11 cellular contexts compared by ENCODE assay signal in genomic region chr17:36933174-36934143, GRCh38.
DNase-seq lines count a peak whose midpoint lies in the region; ATAC-seq and TF ChIP-seq lines count a peak whose summit lies in the region.
"Had no signal": no experiment of that assay in that cellular context is flagged by ENCODE, and none has a peak within 500 bp of the region (broad histone marks: within the 10 kb centered on the region; RNA-seq: fewer than 3 reads in every experiment).

No MANE protein-coding gene starts in this region.

- H3K4me1 ChIP-seq in HEK293 (ENCODE audit: control insufficient read depth, insufficient read depth, low read length) (peaks cover 17% of the 10 kb centered on the region), muscle layer of duodenum (ENCODE audit: control insufficient read depth in 1 of 2, insufficient read depth in 2 of 2, low read length in 2 of 2) (peaks cover 0 to 69% of the 10 kb centered on the region in 2 donors)

- peaks cover 76% of the 10 kb centered on the region for H3K4me1 Mint-ChIP-seq in dendritic cell treated with granulocyte-macrophage colony-stimulating factor and Interleukin-4, amounts not matched to agents 40 ng/mL and 50 ng/mL, for 4 days (ENCODE audit: low read depth)

- H3K9me3 ChIP-seq in HEK293 (ENCODE audit: control insufficient read depth, insufficient read depth, low read depth, low read length) (no peaks in the 10 kb centered on the region), muscle layer of duodenum (ENCODE audit: control insufficient read depth in 1 of 2, low read length in 2 of 2) (no peaks in the 10 kb centered on the region)

- CTCF ChIA-PET in HEK293 (lab: Yijun Ruan, JAX): interaction anchor here (0.6 to 1.8 kb wide), 6 partner anchors 12 to 334 kb away, joined by 3 to 5 read pairs (median 3); no protein-coding TSS in a partner anchor

- TF ChIP-seq CTCF in HEK293 (tag by site-specific recombination; IDR thresholded peaks at IDR 0.05): no peak

- peaks cover 98% of the 10 kb centered on the region for H3K27me3 ChIP-seq in muscle layer of duodenum (ENCODE audit: low read depth, low read length)

- no peak overlapping the region for H3K27ac Mint-ChIP-seq in dendritic cell treated with granulocyte-macrophage colony-stimulating factor and Interleukin-4, amounts not matched to agents 40 ng/mL and 50 ng/mL, for 4 days

- H3K27me3 Mint-ChIP-seq in dendritic cell treated with granulocyte-macrophage colony-stimulating factor and Interleukin-4, amounts not matched to agents 40 ng/mL and 50 ng/mL, for 4 days: peaks cover 100% of the 10 kb centered on the region

- intact Hi-C loops in dendritic cell treated with granulocyte-macrophage colony-stimulating factor and Interleukin-4, amounts not matched to agents 40 ng/mL and 50 ng/mL, for 4 days (cut with micrococcal nuclease): no loop called here

- H3K36me3 Mint-ChIP-seq in dendritic cell treated with granulocyte-macrophage colony-stimulating factor and Interleukin-4, amounts not matched to agents 40 ng/mL and 50 ng/mL, for 4 days (ENCODE audit: low read depth): no peaks in the 10 kb centered on the region

- POLR2A ChIA-PET in HEK293 (lab: Yijun Ruan, JAX): interaction anchor here (6.6 kb wide), 1 partner anchor 16 kb away, joined by 92 read pairs; the partner anchor contains the start of gene AATF

- H3K27ac ChIP-seq in HEK293 (ENCODE audit: extremely low read depth, low read depth, low read length) (no peak overlapping the region), muscle layer of duodenum (ENCODE audit: low read length) (no peak overlapping the region)
- H3K27ac ChIP-seq: epithelial cell of prostate had no signal

- ATAC-seq in HG03025 (IDR thresholded peaks at IDR 0.05; ENCODE audit: low FRiP score, unreplicated experiment): no peak

- H3K9me3 Mint-ChIP-seq in dendritic cell treated with granulocyte-macrophage colony-stimulating factor and Interleukin-4, amounts not matched to agents 40 ng/mL and 50 ng/mL, for 4 days: no peaks in the 10 kb centered on the region

- DNase-seq in AG20443 (ENCODE audit: low spot score) (peak; percentile 17), NOMO-1 (lab: John Stamatoyannopoulos, UW; ENCODE audit: unreplicated experiment in 2 of 2) (no peak), NCI-H2227 (lab: John Stamatoyannopoulos, UW; ENCODE audit: unreplicated experiment) (no peak)
- no peak for DNase-seq in stimulated activated CD4-positive, alpha-beta T cell treated with anti-CD3 and anti-CD28 coated beads, Interleukin-2, amount 100 ng/mL, for 48 hours
- DNase-seq: activated gamma-delta T cell, DND-41 had no signal

- H3K36me3 ChIP-seq in HEK293 (ENCODE audit: control insufficient read depth in 2 of 2, insufficient read depth in 1 of 2, low read length in 2 of 2): peaks cover 0 to 8% of the 10 kb centered on the region in 2 experiments; a peak in 1 of 3 replicates
- no peaks in the 10 kb centered on the region for H3K36me3 ChIP-seq in muscle layer of duodenum (ENCODE audit: control insufficient read depth in 1 of 2, insufficient read depth in 2 of 2, low read length in 2 of 2)

- H3K4me3 ChIP-seq in HEK293 (ENCODE audit: low read depth, low read length) (no peak overlapping the region), muscle layer of duodenum (ENCODE audit: low read depth in 1 of 2, low read length in 2 of 2) (peak overlapping the region; percentile 3 to 26)

- peak overlapping the region; percentile 40 for H3K4me3 Mint-ChIP-seq in dendritic cell treated with granulocyte-macrophage colony-stimulating factor and Interleukin-4, amounts not matched to agents 40 ng/mL and 50 ng/mL, for 4 days

TF ChIP-seq in HEK293, 187 proteins besides CTCF, POLR2A, EP300 and RAD21:
- TF ChIP-seq KLF1 (tag by site-specific recombination; IDR thresholded peaks at IDR 0.05) (peak; percentile 83), ZBTB11 (tag by site-specific recombination; conservative IDR thresholded peaks at IDR 0.05; ENCODE audit: low read depth) (no peak), GLIS1 (tag by site-specific recombination; IDR thresholded peaks at IDR 0.05) (peak; percentile 61; the same call in 1 of the 2 replicates), IKZF3 (tag by site-specific recombination; IDR thresholded peaks at IDR 0.05) (no peak), WT1 (tag by site-specific recombination; IDR thresholded peaks at IDR 0.05) (0 out of 2 replicates have a peak, but pooled peaks have one; percentile 37)
TF ChIP-seq in HEK293: peak in this region for 3.
